24 cellular contexts compared by ENCODE assay signal in genomic region chr10:119450606-119451304, GRCh38.
DNase-seq lines count a peak whose midpoint lies in the region; ATAC-seq, FAIRE-seq and TF ChIP-seq lines count a peak whose summit lies in the region.
"Had no signal": no experiment of that assay in that cellular context is flagged by ENCODE, and none has a peak within 500 bp of the region (broad histone marks: within the 10 kb centered on the region; RNA-seq: fewer than 3 reads in every experiment).

No MANE protein-coding gene starts in this region.

- FAIRE-seq in H1 (lab: Jason Lieb, UNC): no peak
- FAIRE-seq: D721Med, GM12892 had no signal

- H3K27ac Mint-ChIP-seq in osteocyte (ENCODE audit: unreplicated experiment): peak overlapping the region; percentile 86
- H3K27ac Mint-ChIP-seq in activated T-helper 17 cell treated with anti-CD3 and anti-CD28 coated beads, Interleukin-2, amount 50 U/mL, for 72 hours: no peak overlapping the region

- CTCF ChIA-PET in H1 (lab: Charles Lee; ENCODE audit: partially characterized antibody): interaction anchor here (0.8 to 1.5 kb wide), 5 partner anchors 9 to 244 kb away, joined by 3 to 7 read pairs (median 4); partner anchors contain the start of gene GRK5

- no peak overlapping the region for H2AFZ ChIP-seq in H1 (ENCODE audit: low read length)

- DNase-seq in AG10803 (ENCODE audit: low read depth) (peak; percentile 12), LHCN-M2 (ENCODE audit: low read depth) (peak; percentile 25), H1 (ENCODE audit: low read depth in 1 of 2, low spot score in 2 of 2) (no peak), osteocyte (ENCODE audit: extremely low spot score, unreplicated experiment) (no peak), iPS-NIHi7 (ENCODE audit: extremely low spot score) (no peak), NCI-H2227 treated with DMSO at 0.1 percent for 48 hours (lab: John Stamatoyannopoulos, UW) (no peak)
- no peak for DNase-seq in activated CD4-positive, CD25-positive, alpha-beta regulatory T cell treated with anti-CD3 and anti-CD28 coated beads, Interleukin-2, amount 50 U/mL, for 72 hours
- DNase-seq: activated CD4-positive, alpha-beta T cell treated with anti-CD3 and anti-CD28 coated beads for 48 hours; activated CD8-positive, alpha-beta memory T cell treated with anti-CD3 and anti-CD28 coated beads, Interleukin-2, amount 50 U/mL, for 4 hours; activated naive CD4-positive, alpha-beta T cell; AML-193; dermis blood vessel endothelial cell; GF-D8; glutamatergic neuron; midbrain; NCI-H2081 treated with DMSO at 0.1 percent for 48 hours; NCI-H69; Peyer's patch; stimulated activated naive CD8-positive, alpha-beta T cell treated with anti-CD3 and anti-CD28 coated beads, Interleukin-15, amount 100 ng/mL, for 72 hours had no signal

- TF ChIP-seq CTCF in AG10803 (conservative IDR thresholded peaks at IDR 0.05; ENCODE audit: low read length) (no peak), H1 (IDR thresholded peaks at IDR 0.05; ENCODE audit: control extremely low read depth in 1 of 3, insufficient read depth in 1 of 3, low read depth in 1 of 3, low read length in 3 of 3) (no peak), osteocyte (IDR thresholded peaks at IDR 0.05) (no peak)

- H2BK15ac ChIP-seq in H1 (ENCODE audit: low read length): no peak overlapping the region

- no peaks in the 10 kb centered on the region for H3K9me3 ChIP-seq in H1 (ENCODE audit: insufficient read depth in 2 of 2, low read depth in 1 of 2, low read length in 1 of 2)
- H3K9me3 ChIP-seq: Peyer's patch, right atrium auricular region had no signal

- H2AK5ac ChIP-seq in H1 (ENCODE audit: low read depth, low read length): 0 out of 2 replicates have a peak overlapping the region, but pooled peaks have one; percentile 24

- H3K4ac ChIP-seq in H1 (replicated peaks; ENCODE audit: insufficient read length, low read depth, low read length): no peak overlapping the region

- H4K5ac ChIP-seq in H1 (ENCODE audit: insufficient read length, low read depth, low read length): no peak overlapping the region

- peaks cover 17% of the 10 kb centered on the region for H3K4me1 Mint-ChIP-seq in osteocyte (ENCODE audit: unreplicated experiment)
- no peaks in the 10 kb centered on the region for H3K4me1 Mint-ChIP-seq in activated T-helper 17 cell treated with anti-CD3 and anti-CD28 coated beads, Interleukin-2, amount 50 U/mL, for 72 hours

- no peaks in the 10 kb centered on the region for H3K9me3 Mint-ChIP-seq in osteocyte (ENCODE audit: unreplicated experiment)
- no peaks in the 10 kb centered on the region for H3K9me3 Mint-ChIP-seq in activated T-helper 17 cell treated with anti-CD3 and anti-CD28 coated beads, Interleukin-2, amount 50 U/mL, for 72 hours
- H3K9me3 Mint-ChIP-seq: stimulated activated naive CD8-positive, alpha-beta T cell treated with anti-CD3 and anti-CD28 coated beads, Interleukin-15, amount 100 ng/mL, for 72 hours had no signal

- no peak overlapping the region for H3K18ac ChIP-seq in H1 (ENCODE audit: extremely low read depth, low read length)

- no peaks in the 10 kb centered on the region for H3K79me2 ChIP-seq in H1 (ENCODE audit: control insufficient read depth in 1 of 2, insufficient read depth in 2 of 2, low read length in 2 of 2)

- TF ChIP-seq POLR2A in H1 (IDR thresholded peaks at IDR 0.05; ENCODE audit: control extremely low read depth in 1 of 2, low read depth in 2 of 2, low read length in 2 of 2): no peak

- no peak overlapping the region for H2BK20ac ChIP-seq in H1 (ENCODE audit: low read length)

- no peak overlapping the region for H3K56ac ChIP-seq in H1 (replicated peaks; ENCODE audit: insufficient read length, low read depth, low read length)

- no peak overlapping the region for H3K27ac ChIP-seq in H1 (ENCODE audit: low read depth, low read length)
- H3K27ac ChIP-seq: epithelial cell of prostate had no signal

- H4K91ac ChIP-seq in H1 (replicated peaks; ENCODE audit: insufficient read length, low read length): no peak overlapping the region

- no peaks in the 10 kb centered on the region for H3K36me3 ChIP-seq in H1 (ENCODE audit: control insufficient read depth in 2 of 4, insufficient read depth in 4 of 4, low read length in 3 of 4)

- POLR2A ChIA-PET in H1 (lab: Charles Lee; ENCODE audit: partially characterized antibody): no interaction called here

- no peak overlapping the region for H3K4me3 Mint-ChIP-seq in osteocyte (ENCODE audit: unreplicated experiment)
- no peak overlapping the region for H3K4me3 Mint-ChIP-seq in activated T-helper 17 cell treated with anti-CD3 and anti-CD28 coated beads, Interleukin-2, amount 50 U/mL, for 72 hours
- H3K4me3 Mint-ChIP-seq: stimulated activated naive CD8-positive, alpha-beta T cell treated with anti-CD3 and anti-CD28 coated beads, Interleukin-15, amount 100 ng/mL, for 72 hours had no signal

- no peak overlapping the region for H3K23ac ChIP-seq in H1 (ENCODE audit: insufficient read length)

- H3K27me3 ChIP-seq in H1 (replicated peaks in 1 of 4; ENCODE audit: control insufficient read depth in 3 of 4, extremely low read depth in 1 of 4, insufficient read depth in 3 of 4, low read length in 3 of 4): no peaks in the 10 kb centered on the region
- H3K27me3 ChIP-seq: Peyer's patch, right atrium auricular region had no signal

- no peak for TF ChIP-seq EP300 in H1 (IDR thresholded peaks at IDR 0.05; ENCODE audit: borderline replicate concordance in 1 of 2, low read depth in 2 of 2, low read length in 2 of 2)

- TF ChIP-seq RAD21 in H1 (IDR thresholded peaks at IDR 0.05 in 1 of 2, conservative IDR thresholded peaks at IDR 0.05 in 1 of 2; ENCODE audit: low read depth in 2 of 2, low read length in 2 of 2): no peak

- no peak overlapping the region for H2BK12ac ChIP-seq in H1 (ENCODE audit: low read depth, low read length)

- H3K4me3 ChIP-seq in AG10803 (ENCODE audit: low read length) (no peak overlapping the region), H1 (ENCODE audit: extremely low read depth in 1 of 4, insufficient read depth in 2 of 4, low read depth in 3 of 4, low read length in 4 of 4) (no peak overlapping the region)
- H3K4me3 ChIP-seq: Peyer's patch, right atrium auricular region had no signal

- H2BK5ac ChIP-seq in H1 (ENCODE audit: low read depth, low read length): no peak overlapping the region

- H3K9ac ChIP-seq in H1 (replicated peaks in 1 of 4; ENCODE audit: extremely low read depth in 1 of 4, low read depth in 3 of 4, low read length in 3 of 4): no peak overlapping the region

- H4K20me1 ChIP-seq in H1 (replicated peaks in 1 of 2; ENCODE audit: control insufficient read depth in 1 of 2, insufficient read depth in 2 of 2, low read length in 2 of 2): no peaks in the 10 kb centered on the region

- no peak overlapping the region for H3K4me2 ChIP-seq in H1 (ENCODE audit: insufficient read depth in 1 of 2, low read depth in 2 of 2, low read length in 2 of 2)

- ATAC-seq in activated T-helper 17 cell treated with anti-CD3 and anti-CD28 coated beads, Interleukin-2, amount 50 U/mL, for 72 hours (replicated peaks): no peak
- ATAC-seq: stimulated activated naive CD8-positive, alpha-beta T cell treated with anti-CD3 and anti-CD28 coated beads, Interleukin-15, amount 100 ng/mL, for 72 hours had no signal

- no peaks in the 10 kb centered on the region for H3K27me3 Mint-ChIP-seq in osteocyte (ENCODE audit: unreplicated experiment)
- no peaks in the 10 kb centered on the region for H3K27me3 Mint-ChIP-seq in activated T-helper 17 cell treated with anti-CD3 and anti-CD28 coated beads, Interleukin-2, amount 50 U/mL, for 72 hours
- H3K27me3 Mint-ChIP-seq: stimulated activated naive CD8-positive, alpha-beta T cell treated with anti-CD3 and anti-CD28 coated beads, Interleukin-15, amount 100 ng/mL, for 72 hours had no signal

- 91% methylated on average over 10 of the region's 16 CpGs; no CpG with 5 or more reads in 1 of the 2 experiments for WGBS in H1 (ENCODE audit: extremely low coverage in 1 of 2, insufficient coverage in 1 of 2, insufficient read length in 1 of 2, insufficient replicate concordance in 2 of 2, low coverage in 1 of 2, low lambda C conversion rate in 2 of 2, missing lambda C conversion rate in 1 of 2), 2 experiments

- no peak overlapping the region for H4K8ac ChIP-seq in H1 (ENCODE audit: extremely low read depth, insufficient read depth, low read length)

- H3K4me1 ChIP-seq in H1 (replicated peaks in 1 of 4; ENCODE audit: control insufficient read depth in 3 of 4, insufficient read depth in 4 of 4, low read length in 3 of 4): peaks cover 0 to 6% (median 3%) of the 10 kb centered on the region in 4 experiments; a peak in 5 of 7 replicates
- H3K4me1 ChIP-seq: Peyer's patch, right atrium auricular region had no signal

- no peak overlapping the region for H2BK120ac ChIP-seq in H1 (replicated peaks; ENCODE audit: low read depth, low read length)

- no peaks in the 10 kb centered on the region for H3K79me1 ChIP-seq in H1 (ENCODE audit: low read depth, low read length)

- H3K36me3 Mint-ChIP-seq in osteocyte (ENCODE audit: unreplicated experiment): peaks cover 23% of the 10 kb centered on the region
- no peaks in the 10 kb centered on the region for H3K36me3 Mint-ChIP-seq in activated T-helper 17 cell treated with anti-CD3 and anti-CD28 coated beads, Interleukin-2, amount 50 U/mL, for 72 hours (ENCODE audit: low read depth)

- no peaks in the 10 kb centered on the region for H3K23me2 ChIP-seq in H1 (ENCODE audit: low read depth, low read length)

- H3K14ac ChIP-seq in H1 (ENCODE audit: insufficient read length): no peak overlapping the region

TF ChIP-seq in H1, 55 proteins besides CTCF, POLR2A, EP300 and RAD21:
- TF ChIP-seq JUND (IDR thresholded peaks at IDR 0.05; ENCODE audit: low read length) (0 out of 2 replicates have a peak, but pooled peaks have one; percentile 13), CEBPB (IDR thresholded peaks at IDR 0.05; ENCODE audit: low read depth, low read length) (no peak)

Comparison
In these comparisons a context has a peak if more than half of its experiments do, and no peak if none do; other contexts are left out.
1. DNase-seq: peak in AG10803 (single experiment) and LHCN-M2 (single experiment); none in H1 (0 of 2), osteocyte (single experiment), activated CD4-positive, CD25-positive, alpha-beta regulatory T cell treated with anti-CD3 and anti-CD28 coated beads, Interleukin-2, amount 50 U/mL, for 72 hours (single experiment), iPS-NIHi7 (single experiment) and NCI-H2227 treated with DMSO at 0.1 percent for 48 hours (single experiment).